Comparison of ENCODE assay signal across 12 cellular contexts in the genomic region with DNA sequence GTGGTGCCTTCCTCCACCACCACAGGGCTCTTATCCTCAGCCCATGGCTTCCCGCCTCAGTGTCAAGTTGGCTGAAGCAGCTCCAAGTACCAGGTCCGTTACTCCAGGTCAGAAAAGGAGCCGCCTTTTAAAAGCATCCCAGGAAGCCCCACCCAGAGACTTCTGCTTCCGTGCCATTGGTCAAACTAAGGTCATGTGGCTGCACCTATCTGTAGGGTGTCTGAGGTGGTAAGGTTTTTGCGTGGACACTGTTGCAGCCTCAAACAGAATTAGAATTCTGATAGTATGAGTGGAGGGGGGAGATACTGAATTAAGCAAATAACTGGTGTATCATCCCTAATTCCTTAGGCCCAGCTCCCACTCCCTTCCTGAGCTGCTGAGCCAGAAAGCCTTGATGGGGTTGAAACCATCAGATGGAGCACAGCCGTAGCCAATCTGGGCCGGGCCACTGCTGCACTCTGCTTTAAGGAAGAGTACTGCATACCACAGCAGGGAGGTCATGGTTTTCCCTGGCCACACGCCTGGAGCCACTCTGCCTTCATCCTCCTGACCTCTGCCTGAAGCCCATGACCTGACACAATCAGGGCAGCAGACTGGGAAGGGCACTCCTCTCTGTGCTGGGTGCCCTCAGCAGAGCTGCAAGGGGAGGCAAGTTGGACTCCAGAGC. TPM values are rescaled to one million over a fixed set of nuclear protein-coding genes. Genes with fewer than 3 reads are reported as not detected.
DNase-seq lines count a peak whose midpoint lies in the region; ATAC-seq, FAIRE-seq and TF ChIP-seq lines count a peak whose summit lies in the region.
"Had no signal": no experiment of that assay in that cellular context is flagged by ENCODE, and none has a peak within 500 bp of the region (broad histone marks: within the 10 kb centered on the region; RNA-seq: fewer than 3 reads in every experiment).

No MANE protein-coding gene starts in this region.

- H3K9me3 ChIP-seq in pancreas = no peaks in the 10 kb centered on the region
- H3K9me3 ChIP-seq: Caco-2 had no signal

- H3K36me3 ChIP-seq in pancreas = no peaks in the 10 kb centered on the region
- H3K36me3 ChIP-seq: neural progenitor cell had no signal

- peak; percentile 94 for DNase-seq in EH (ENCODE audit: low read depth)
- peak; percentile 87 for DNase-seq in Right ventricle myocardium inferior (ENCODE audit: missing footprints)
- peak in 2 of 6 donors; percentile 33 to 35 for DNase-seq in pancreas
- DNase-seq in HPDE6-E6E7 (ENCODE audit: extremely low spot score) = no peak
- DNase-seq in activated CD4-positive, alpha-beta T cell treated with anti-CD3 and anti-CD28 coated beads, Interleukin-2, amount 50 U/mL, for 4 hours = no peak
- no peak for DNase-seq in stimulated activated CD4-positive, alpha-beta T cell treated with anti-CD3 and anti-CD28 coated beads, Interleukin-15, amount 100 ng/mL, for 24 hours
- DNase-seq: Caco-2, NCI-H1417 treated with DMSO at 0.1 percent for 48 hours had no signal

- no peak for FAIRE-seq in pancreas (lab: Jason Lieb, UNC)
- FAIRE-seq: endometrium had no signal

- ATAC-seq in SK-N-SH treated with all-trans-retinoic acid at 6 μM for 48 hours = peak; percentile 96
- peak; percentile 90 for ATAC-seq in Right ventricle myocardium inferior
- peak; percentile 53 to 74 (median 68) for ATAC-seq in pancreas
- ATAC-seq in HG03139 (IDR thresholded peaks at IDR 0.05; ENCODE audit: unreplicated experiment) = no peak

- H3K27me3 ChIP-seq in pancreas = no peaks in the 10 kb centered on the region

- intact Hi-C loops in Right ventricle myocardium inferior (cut with DNase I) (no loop called here), pancreas (cut with DNase I) (no loop called here)

- no peak for TF ChIP-seq CTCF in pancreas (IDR thresholded peaks at IDR 0.05)

- H3K4me3 ChIP-seq in pancreas = no peak overlapping the region
- H3K4me3 ChIP-seq: neural progenitor cell had no signal

- peaks cover 0 to 3% (median 0%) of the 10 kb centered on the region in 3 donors for H3K4me1 ChIP-seq in pancreas
- H3K4me1 ChIP-seq: Caco-2 had no signal

- 69 to 75% methylated on average over 8 of the region's 8 CpGs for WGBS in pancreas, 2 donors

- no peak overlapping the region for H3K27ac ChIP-seq in pancreas
- H3K27ac ChIP-seq: neural progenitor cell had no signal

TF ChIP-seq in SK-N-SH treated with all-trans-retinoic acid at 6 μM for 48 hours, 23 proteins besides CTCF, POLR2A, EP300 and RAD21:
- TF ChIP-seq ZFP3 (CRISPR knock-in tag; IDR thresholded peaks at IDR 0.05) = peak; percentile 57; the same call in 1 of the 2 replicates
- no peak for TF ChIP-seq GLIS3 (CRISPR knock-in tag; IDR thresholded peaks at IDR 0.05)

RNA-seq across cellular contexts. Expression of gene TMEM247, which starts 8.4 kb away (rescaled TPM):
- not detected for total RNA-seq in Right ventricle myocardium inferior
- total RNA-seq in pancreas = not detected
- polyA plus RNA-seq in pancreas = not detected
- total RNA-seq: Caco-2 had no signal

RNA-seq across cellular contexts. Expression of gene RHOQ, which starts 54.5 kb away (rescaled TPM):
- total RNA-seq in Right ventricle myocardium inferior (415 TPM), pancreas (10 to 100 TPM; 16.9 to 37.5 (median 18.8) TPM)
- polyA plus RNA-seq in pancreas = 10 to 100 TPM; 16.7 to 16.8 TPM

RNA-seq across cellular contexts. Expression of gene ATP6V1E2, which starts 54.6 kb away (rescaled TPM):
- total RNA-seq in Right ventricle myocardium inferior (6.7 TPM), pancreas (1 to 10 TPM; 3.4 to 5.2 (median 4.1) TPM)
- 1 to 10 TPM; 2.0 to 3.6 TPM for polyA plus RNA-seq in pancreas

Comparison
In these comparisons a context has a peak if more than half of its experiments do, and no peak if none do; other contexts are left out.
1. DNase-seq: peak in EH (single experiment) and Right ventricle myocardium inferior (single experiment); none in HPDE6-E6E7 (single experiment), activated CD4-positive, alpha-beta T cell treated with anti-CD3 and anti-CD28 coated beads, Interleukin-2, amount 50 U/mL, for 4 hours (0 of 2) and stimulated activated CD4-positive, alpha-beta T cell treated with anti-CD3 and anti-CD28 coated beads, Interleukin-15, amount 100 ng/mL, for 24 hours (single experiment).
2. RNA of gene RHOQ, which starts 54.5 kb away (total RNA-seq): 415 TPM in Right ventricle myocardium inferior (single experiment); 16.9 to 37.5 TPM in pancreas; every median in the first group is over 10 times any median in the second.